Comparison of ENCODE assay signal across 8 cellular contexts in the genomic region with DNA sequence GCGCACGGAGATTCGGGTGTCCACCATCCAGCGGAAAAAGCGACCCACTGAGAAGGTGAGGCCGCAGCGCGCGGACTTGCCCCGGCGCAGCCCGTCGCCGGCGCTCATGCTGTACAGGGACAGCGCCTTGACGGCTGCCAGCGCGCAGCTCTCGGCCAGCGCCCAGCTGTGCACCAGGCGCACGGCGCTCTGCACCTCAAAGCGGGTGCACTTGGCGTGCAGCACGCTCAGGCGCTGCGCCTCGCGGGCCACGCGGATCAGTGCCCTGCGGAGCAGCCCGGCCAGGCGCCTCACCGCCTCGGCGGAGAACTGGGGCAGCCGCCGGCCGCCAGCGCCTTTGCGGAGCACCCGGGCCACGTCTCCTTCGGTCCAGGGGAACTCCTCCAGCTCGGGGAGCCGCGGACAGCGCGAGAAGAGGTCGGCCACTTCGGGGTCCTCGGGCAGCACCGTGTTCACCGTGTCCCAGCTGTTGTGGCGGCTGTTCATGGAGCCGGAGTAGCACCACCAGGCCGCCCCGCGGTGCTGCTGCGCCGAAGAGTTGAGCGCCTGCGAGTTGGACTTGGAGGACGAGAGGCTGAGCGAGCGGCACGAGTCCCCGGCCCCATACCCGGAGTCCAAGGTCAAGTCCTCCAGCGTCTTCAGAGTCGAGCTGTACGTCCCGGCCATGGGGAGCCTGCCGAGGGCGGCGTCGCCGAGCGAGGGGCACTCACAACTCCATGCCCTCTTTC. TPM values are rescaled to one million over a fixed set of nuclear protein-coding genes. Genes with fewer than 3 reads are reported as not detected.
DNase-seq lines count a peak whose midpoint lies in the region; ATAC-seq, FAIRE-seq and TF ChIP-seq lines count a peak whose summit lies in the region.

No MANE protein-coding gene starts in this region.

- no peak overlapping the region for H2AFZ ChIP-seq in HepG2 (ENCODE audit: low read length)

- TF ChIP-seq CTCF in BJ (IDR thresholded peaks at IDR 0.05; ENCODE audit: insufficient read depth, low read depth, low read length) (no peak; the same call in 1 of the 2 replicates), HepG2 (CRISPR knock-in tag; IDR thresholded peaks at IDR 0.05) (peak; percentile 40)

- DNase-seq in BJ (ENCODE audit: low read depth), result no peak
- peak; percentile 63 for DNase-seq in MG63
- peak; percentile 58 for DNase-seq in activated CD4-positive, alpha-beta T cell treated with anti-CD3 and anti-CD28 coated beads for 48 hours
- DNase-seq in dedifferentiated amniotic fluid mesenchymal stem cell (ENCODE audit: extremely low spot score), result peak; percentile 28
- DNase-seq in HepG2 (ENCODE audit: low spot score), result no peak
- DNase-seq in stimulated activated CD4-positive, alpha-beta T cell treated with anti-CD3 and anti-CD28 coated beads, Interleukin-2, amount 100 ng/mL, for 48 hours, result peak; percentile 30 to 37
- DNase-seq in DMS114 treated with DMSO at 0.1 percent for 48 hours (lab: John Stamatoyannopoulos, UW; ENCODE audit: unreplicated experiment), result no peak

- peaks cover 52% of the 10 kb centered on the region for H3K79me2 ChIP-seq in HepG2 (ENCODE audit: insufficient read depth, low read length)

- ATAC-seq in GM19455 (IDR thresholded peaks at IDR 0.05; ENCODE audit: unreplicated experiment) (peak; percentile 8), HepG2 (peak; percentile 68)

- no peak for FAIRE-seq in HepG2 (lab: Jason Lieb, UNC)

- POLR2A ChIA-PET in BJ (lab: Charles Lee), result interaction anchor here (1.1 kb wide), 1 partner anchor 12 kb away, joined by 4 read pairs; no protein-coding TSS in a partner anchor
- POLR2A ChIA-PET in HepG2 (lab: Yijun Ruan, JAX), result interaction anchor here (1.0 to 3.9 kb wide), 21 partner anchors 10 to 559 kb away, joined by 3 to 81 read pairs (median 7); a partner anchor contains a TSS

- BruUV-seq in HepG2 (replicated peaks; lab: Mats Ljungman, UMichigan), result TSS peak; percentile 49

- peak overlapping the region; percentile 91 for H3K4me2 ChIP-seq in HepG2 (ENCODE audit: low read depth, low read length)

- in situ Hi-C loops in HepG2 (cut with HindIII; ENCODE audit: extremely low pct_ligation_motif_present, low pct_unique_long_range_greater_than_20kb), result loop anchor here (5.0 to 25.0 kb wide), 3 partner anchors 180 to 1030 kb away; no protein-coding TSS in a partner anchor

- intact Hi-C loops in HepG2 (cut with micrococcal nuclease; ENCODE audit: unreplicated experiment), result loop anchor here (5.0 kb wide), 3 partner anchors 40 to 90 kb away; a partner anchor contains a TSS

- no peak for TF ChIP-seq POLR2A in HepG2 (IDR thresholded peaks at IDR 0.05; ENCODE audit: insufficient read depth in 1 of 2, low read depth in 2 of 2, low read length in 2 of 2)

- peak; percentile 39 for TF ChIP-seq RAD21 in HepG2 (CRISPR knock-in tag; IDR thresholded peaks at IDR 0.05)

- H3K4me3 ChIP-seq in BJ (ENCODE audit: low read depth, low read length) (peak overlapping the region; percentile 61), MG63 (peak overlapping the region; percentile 62), HepG2 (replicated peaks in 1 of 3; ENCODE audit: insufficient read depth in 1 of 3, low read depth in 2 of 3, low read length in 3 of 3) (peak overlapping the region; percentile 76 to 93 (median 91))

- H3K4me1 ChIP-seq in HepG2 (ENCODE audit: insufficient read depth, low read length), result peaks cover 56% of the 10 kb centered on the region

- CTCF ChIA-PET in BJ (lab: Yijun Ruan, JAX), result interaction anchor here (0.6 to 5.8 kb wide), 22 partner anchors 11 to 360 kb away, joined by 3 to 112 read pairs (median 4); a partner anchor contains a TSS
- CTCF ChIA-PET in HepG2 (lab: Yijun Ruan, JAX; ENCODE audit: low intra/inter-chr PET ratio, low total read pairs), result no interaction called here

- H3K36me3 ChIP-seq in BJ (ENCODE audit: control insufficient read depth, insufficient read depth, low read length) (no peaks in the 10 kb centered on the region), MG63 (no peaks in the 10 kb centered on the region), HepG2 (replicated peaks in 1 of 2; ENCODE audit: control insufficient read depth in 1 of 2, insufficient read depth in 2 of 2, low read length in 2 of 2) (peaks cover 0 to 2% of the 10 kb centered on the region in 2 experiments; a peak in 2 of 5 replicates)

- no peak for TF ChIP-seq EP300 in HepG2 (IDR thresholded peaks at IDR 0.05; ENCODE audit: low read depth in 2 of 2, low read length in 2 of 2)
- no peak for TF ChIP-seq EP300 in HepG2 (CRISPR knock-in tag; IDR thresholded peaks at IDR 0.05; ENCODE audit: borderline replicate concordance)

- H4K20me1 ChIP-seq in HepG2 (ENCODE audit: insufficient read depth, low read length), result peaks cover 25% of the 10 kb centered on the region

- H3K27ac ChIP-seq in HepG2 (ENCODE audit: extremely low read length, insufficient read depth, low read length), result peak overlapping the region; percentile 35

- WGBS in HepG2 (ENCODE audit: low lambda C conversion rate), result 0% methylated on average over 11 of the region's 82 CpGs

- no peaks in the 10 kb centered on the region for H3K9me3 ChIP-seq in MG63
- no peaks in the 10 kb centered on the region for H3K9me3 ChIP-seq in HepG2 (ENCODE audit: low read length)

- peak overlapping the region; percentile 73 for H3K9ac ChIP-seq in HepG2 (ENCODE audit: insufficient read depth, low read depth, low read length)

- H3K27me3 ChIP-seq in BJ (ENCODE audit: control insufficient read depth, insufficient read depth, low read length) (no peaks in the 10 kb centered on the region; the same call in 1 of the 2 replicates), MG63 (no peaks in the 10 kb centered on the region), HepG2 (ENCODE audit: control insufficient read depth in 1 of 2, insufficient read depth in 2 of 2, low read length in 2 of 2) (no peaks in the 10 kb centered on the region; a peak in 1 of 5 replicates)

TF ChIP-seq in HepG2, 621 proteins besides CTCF, POLR2A, EP300 and RAD21 (continues in another document):
- TF ChIP-seq, protein P1, sequence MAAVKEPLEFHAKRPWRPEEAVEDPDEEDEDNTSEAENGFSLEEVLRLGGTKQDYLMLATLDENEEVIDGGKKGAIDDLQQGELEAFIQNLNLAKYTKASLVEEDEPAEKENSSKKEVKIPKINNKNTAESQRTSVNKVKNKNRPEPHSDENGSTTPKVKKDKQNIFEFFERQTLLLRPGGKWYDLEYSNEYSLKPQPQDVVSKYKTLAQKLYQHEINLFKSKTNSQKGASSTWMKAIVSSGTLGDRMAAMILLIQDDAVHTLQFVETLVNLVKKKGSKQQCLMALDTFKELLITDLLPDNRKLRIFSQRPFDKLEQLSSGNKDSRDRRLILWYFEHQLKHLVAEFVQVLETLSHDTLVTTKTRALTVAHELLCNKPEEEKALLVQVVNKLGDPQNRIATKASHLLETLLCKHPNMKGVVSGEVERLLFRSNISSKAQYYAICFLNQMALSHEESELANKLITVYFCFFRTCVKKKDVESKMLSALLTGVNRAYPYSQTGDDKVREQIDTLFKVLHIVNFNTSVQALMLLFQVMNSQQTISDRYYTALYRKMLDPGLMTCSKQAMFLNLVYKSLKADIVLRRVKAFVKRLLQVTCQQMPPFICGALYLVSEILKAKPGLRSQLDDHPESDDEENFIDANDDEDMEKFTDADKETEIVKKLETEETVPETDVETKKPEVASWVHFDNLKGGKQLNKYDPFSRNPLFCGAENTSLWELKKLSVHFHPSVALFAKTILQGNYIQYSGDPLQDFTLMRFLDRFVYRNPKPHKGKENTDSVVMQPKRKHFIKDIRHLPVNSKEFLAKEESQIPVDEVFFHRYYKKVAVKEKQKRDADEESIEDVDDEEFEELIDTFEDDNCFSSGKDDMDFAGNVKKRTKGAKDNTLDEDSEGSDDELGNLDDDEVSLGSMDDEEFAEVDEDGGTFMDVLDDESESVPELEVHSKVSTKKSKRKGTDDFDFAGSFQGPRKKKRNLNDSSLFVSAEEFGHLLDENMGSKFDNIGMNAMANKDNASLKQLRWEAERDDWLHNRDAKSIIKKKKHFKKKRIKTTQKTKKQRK (IDR thresholded peaks at IDR 0.05; ENCODE audit: low read length), result no peak
- no peak for TF ChIP-seq AGO1 (IDR thresholded peaks at IDR 0.05; ENCODE audit: low read depth, low read length, poor library complexity, severe bottlenecking)
- peak; percentile 62 for TF ChIP-seq HNRNPLL (IDR thresholded peaks at IDR 0.05; ENCODE audit: low read depth, low read length, poor library complexity, severe bottlenecking)
- TF ChIP-seq ZFYVE20 (CRISPR knock-in tag; IDR thresholded peaks at IDR 0.05; ENCODE audit: borderline replicate concordance, low read depth), result no peak

RNA-seq across cellular contexts. Expression of a gene that starts 0.7 kb away (rescaled TPM):
- polyA plus RNA-seq in BJ (2011; rRNA removed) (2.8 and 6.3 TPM in 2 replicates), HepG2 (2011; rRNA removed) (12.6 and 15.4 TPM in 2 replicates)
- polyA minus RNA-seq in BJ (2011; rRNA and poly(A)+ RNA removed), result 2.5 and 3.2 TPM in 2 replicates
- 1.7 and 2.6 TPM in 2 replicates for total RNA-seq in MG63 (2014; rRNA removed; shearing (Covaris generic); ENCODE audit: low replicate concordance)
- 5.1 TPM in 2 replicates for total RNA-seq in HepG2 (2016; rRNA removed; fragmentation: Illumina TruSeq; extraction: Trizol)
- total RNA-seq in HepG2 (2016; cell fraction: cytosol; rRNA removed; fragmentation: Illumina TruSeq; extraction: Trizol; ENCODE audit: low read depth), result 3.3 and 3.4 TPM in 2 replicates
- 4.1 and 4.8 TPM in 2 replicates for total RNA-seq in HepG2 (2016; cell fraction: insoluble cytoplasmic fraction; rRNA removed; fragmentation: Illumina TruSeq; extraction: Trizol)
- total RNA-seq in HepG2 (2016; cell fraction: membrane; rRNA removed; fragmentation: Illumina TruSeq; extraction: Trizol), result 2.0 and 2.1 TPM in 2 replicates
- total RNA-seq in HepG2 (2016; cell fraction: nucleus; rRNA removed; fragmentation: Illumina TruSeq; extraction: Trizol), result 6.9 and 8.5 TPM in 2 replicates
- 6.3 and 10.5 TPM in 2 replicates for polyA plus RNA-seq in HepG2 (2011; cell fraction: cytosol; rRNA removed)
- 33.6 and 53.2 TPM in 2 replicates for polyA plus RNA-seq in HepG2 (2011; cell fraction: nucleus; rRNA removed)
- 9.3 and 13.3 TPM in 2 replicates for polyA plus RNA-seq in HepG2 (2012)
- 0.42 and 0.49 TPM in 2 replicates for polyA plus RNA-seq in HepG2 (2016; cell fraction: cytosol; fragmentation: Illumina TruSeq; extraction: Trizol; ENCODE audit: low read depth)
- 6.6 and 8.1 TPM in 2 replicates for polyA plus RNA-seq in HepG2 (2016; cell fraction: insoluble cytoplasmic fraction; fragmentation: Illumina TruSeq; extraction: Trizol; ENCODE audit: low read depth)
- 1.2 and 1.6 TPM in 2 replicates for polyA plus RNA-seq in HepG2 (2016; cell fraction: membrane; fragmentation: Illumina TruSeq; extraction: Trizol; ENCODE audit: low read depth)
- polyA plus RNA-seq in HepG2 (2016; cell fraction: nucleus; fragmentation: Illumina TruSeq; extraction: Trizol; ENCODE audit: insufficient read depth, low read depth), result 14.1 and 15.1 TPM in 2 replicates
- polyA minus RNA-seq in HepG2 (2011; rRNA and poly(A)+ RNA removed; ENCODE audit: low replicate concordance), result 2.9 and 21.3 TPM in 2 replicates
- polyA minus RNA-seq in HepG2 (2011; cell fraction: cytosol; rRNA and poly(A)+ RNA removed), result 7.5 and 8.7 TPM in 2 replicates
- polyA minus RNA-seq in HepG2 (2011; cell fraction: nucleus; rRNA and poly(A)+ RNA removed), result 12.9 and 21.4 TPM in 2 replicates

Comparison
In these comparisons a context has a peak if more than half of its experiments do, and no peak if none do; other contexts are left out.
1. DNase-seq: peak in MG63 (single experiment), activated CD4-positive, alpha-beta T cell treated with anti-CD3 and anti-CD28 coated beads for 48 hours (single experiment), dedifferentiated amniotic fluid mesenchymal stem cell (single experiment) and stimulated activated CD4-positive, alpha-beta T cell treated with anti-CD3 and anti-CD28 coated beads, Interleukin-2, amount 100 ng/mL, for 48 hours (2 of 2); none in BJ (single experiment), HepG2 (single experiment) and DMS114 treated with DMSO at 0.1 percent for 48 hours (single experiment).
2. Peak in every context shown above with its lines, with median percentiles within 50 percentile points of each other: H3K4me3 ChIP-seq.